Comparison of ENCODE assay signal across 36 cellular contexts in the genomic region with DNA sequence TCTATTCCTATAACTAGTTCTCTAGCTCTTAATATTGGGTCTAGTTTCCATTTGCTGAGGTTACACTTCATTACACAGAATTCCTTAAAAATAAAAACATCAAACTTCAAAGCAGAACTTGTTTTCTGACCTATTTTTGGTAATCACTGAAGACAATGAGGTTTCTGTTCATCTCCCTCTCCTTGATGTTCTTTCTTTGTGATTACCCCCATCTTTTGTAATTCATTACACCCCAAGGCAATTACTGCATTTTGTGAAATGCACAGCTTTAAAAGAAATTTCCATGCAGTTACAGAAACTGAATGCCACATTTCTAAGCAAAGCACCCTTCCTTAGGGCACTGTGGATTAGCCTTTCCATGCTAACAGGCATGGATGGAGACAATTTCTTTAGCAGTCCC.
"Had no signal": no experiment of that assay in that cellular context is flagged by ENCODE, and none has a peak within 500 bp of the region (broad histone marks: within the 10 kb centered on the region; RNA-seq: fewer than 3 reads in every experiment).

No MANE protein-coding gene starts in this region.

- H3K27me3 Mint-ChIP-seq: activated B cell treated with CpG ODN at 0.5 μM for 24 hours; activated CD4-positive, alpha-beta memory T cell treated with anti-CD3 and anti-CD28 coated beads for 36 hours; activated CD4-positive, alpha-beta T cell treated with anti-CD3 and anti-CD28 coated beads, Interleukin-2, amount 10 ng/mL, durations not matched to agents 24 days and 14 days; activated CD8-positive, alpha-beta memory T cell treated with anti-CD3 and anti-CD28 coated beads, Interleukin-2, amount 10 ng/mL, durations not matched to agents 7 days and 5 days; activated naive CD8-positive, alpha-beta T cell treated with anti-CD3 and anti-CD28 coated beads for 36 hours; activated naive CD8-positive, alpha-beta T cell treated with anti-CD3 and anti-CD28 coated beads, Interleukin-2, amount 50 U/mL, for 24 hours; central memory CD8-positive, alpha-beta T cell; dendritic cell treated with granulocyte-macrophage colony-stimulating factor and Interleukin-4, amounts not matched to agents 40 ng/mL and 50 ng/mL, for 4 days had no signal

- H3K9me3 ChIP-seq: adrenal gland, gastrocnemius medialis had no signal

- H3K4me3 ChIP-seq: adrenal gland, coronary artery, dorsolateral prefrontal cortex, gastrocnemius medialis, heart left ventricle had no signal

- H3K27me3 ChIP-seq: adrenal gland, brain microvascular endothelial cell, gastrocnemius medialis, heart left ventricle had no signal

- H3K4me1 Mint-ChIP-seq: activated B cell treated with CpG ODN at 0.5 μM for 24 hours; activated CD4-positive, alpha-beta T cell treated with anti-CD3 and anti-CD28 coated beads for 36 hours; activated CD4-positive, alpha-beta T cell treated with anti-CD3 and anti-CD28 coated beads, Interleukin-2, amount 10 ng/mL, durations not matched to agents 24 days and 14 days; activated CD8-positive, alpha-beta memory T cell treated with anti-CD3 and anti-CD28 coated beads, Interleukin-2, amount 10 ng/mL, durations not matched to agents 7 days and 5 days; activated naive CD4-positive, alpha-beta T cell treated with anti-CD3 and anti-CD28 coated beads, Interleukin-2, amount 50 U/mL, for 24 hours; activated naive CD8-positive, alpha-beta T cell treated with anti-CD3 and anti-CD28 coated beads for 36 hours; activated naive CD8-positive, alpha-beta T cell treated with anti-CD3 and anti-CD28 coated beads, Interleukin-2, amount 50 U/mL, for 24 hours; central memory CD8-positive, alpha-beta T cell had no signal

- H3K4me3 Mint-ChIP-seq: activated B cell treated with CpG ODN at 0.5 μM for 24 hours; activated CD4-positive, alpha-beta memory T cell treated with anti-CD3 and anti-CD28 coated beads for 36 hours; activated CD4-positive, alpha-beta T cell treated with anti-CD3 and anti-CD28 coated beads for 36 hours; activated CD4-positive, alpha-beta T cell treated with anti-CD3 and anti-CD28 coated beads, Interleukin-2, amount 10 ng/mL, durations not matched to agents 24 days and 14 days; activated CD8-positive, alpha-beta memory T cell treated with anti-CD3 and anti-CD28 coated beads, Interleukin-2, amount 10 ng/mL, durations not matched to agents 7 days and 5 days; activated CD8-positive, alpha-beta T cell treated with anti-CD3 and anti-CD28 coated beads, Interleukin-2, amount 10 ng/mL, durations not matched to agents 7 days and 5 days; activated naive CD4-positive, alpha-beta T cell treated with anti-CD3 and anti-CD28 coated beads for 36 hours; activated naive CD4-positive, alpha-beta T cell treated with anti-CD3 and anti-CD28 coated beads, Interleukin-2, amount 50 U/mL, for 24 hours; activated naive CD8-positive, alpha-beta T cell treated with anti-CD3 and anti-CD28 coated beads for 36 hours; activated naive CD8-positive, alpha-beta T cell treated with anti-CD3 and anti-CD28 coated beads, Interleukin-2, amount 50 U/mL, for 24 hours; activated T-helper 1 cell treated with anti-CD3 and anti-CD28 coated beads, Interleukin-12 subunit alpha, Interleukin-12 subunit beta, Interleukin-2, Interleukin-4 antibody, amounts not matched to agents 30 ng/mL and 10 ng/mL and 1 ng/mL, durations not matched to agents 14 hours and 24 hours and 36 hours; central memory CD8-positive, alpha-beta T cell; dendritic cell treated with granulocyte-macrophage colony-stimulating factor and Interleukin-4, amounts not matched to agents 40 ng/mL and 50 ng/mL, for 4 days; endodermal cell; T-helper 1 cell treated with Interleukin-12 subunit alpha and Interleukin-12 subunit beta and Interleukin-4 antibody, amounts not matched to agents 30 μg/mL and 1 μg/mL, for 36 hours; T-helper 2 cell treated with Interferon-gamma antibody and Interleukin-4, amounts not matched to agents 5 μg/mL and 100 μg/mL, for 36 hours had no signal

- DNase-seq: activated B cell treated with CpG ODN at 0.5 μM for 24 hours; activated CD4-positive, alpha-beta memory T cell treated with anti-CD3 and anti-CD28 coated beads for 36 hours; activated CD4-positive, alpha-beta T cell treated with anti-CD3 and anti-CD28 coated beads for 36 hours; activated CD4-positive, alpha-beta T cell treated with anti-CD3 and anti-CD28 coated beads, Interleukin-2, amount 10 ng/mL, durations not matched to agents 24 days and 14 days; activated CD4-positive, CD25-positive, alpha-beta regulatory T cell treated with anti-CD3 and anti-CD28 coated beads, Interleukin-2, amount 50 U/mL, for 72 hours; activated CD8-positive, alpha-beta memory T cell treated with anti-CD3 and anti-CD28 coated beads, Interleukin-2, amount 10 ng/mL, durations not matched to agents 7 days and 5 days; activated CD8-positive, alpha-beta memory T cell treated with anti-CD3 and anti-CD28 coated beads, Interleukin-2, amount 50 U/mL, for 4 hours; activated CD8-positive, alpha-beta T cell treated with anti-CD3 and anti-CD28 coated beads, Interleukin-2, amount 10 ng/mL, durations not matched to agents 7 days and 5 days; activated effector memory CD4-positive, alpha-beta T cell treated with anti-CD3 and anti-CD28 coated beads, Interleukin-2, amount 50 U/mL, for 16 hours; activated naive CD4-positive, alpha-beta T cell treated with anti-CD3 and anti-CD28 coated beads for 36 hours; activated naive CD8-positive, alpha-beta T cell treated with anti-CD3 and anti-CD28 coated beads for 36 hours; activated naive CD8-positive, alpha-beta T cell treated with anti-CD3 and anti-CD28 coated beads, Interleukin-2, amount 50 U/mL, for 24 hours; activated T-cell treated with anti-CD3 and anti-CD28 coated beads, Interleukin-2, amount 50 U/mL, for 1 hour; activated T-cell treated with anti-CD3 and anti-CD28 coated beads, Interleukin-2, amount 50 U/mL, for 48 hours; adrenal gland; amygdala; aorta; brain microvascular endothelial cell; dorsolateral prefrontal cortex; effector memory CD4-positive, alpha-beta T cell; endodermal cell; foreskin fibroblast; gastrocnemius medialis; glutamatergic neuron; heart left ventricle; T1000; WERI-Rb-1 had no signal

- H3K27ac ChIP-seq: adrenal gland, brain microvascular endothelial cell, coronary artery, dorsolateral prefrontal cortex, gastrocnemius medialis, heart left ventricle, WERI-Rb-1 had no signal

- H3K36me3 ChIP-seq: adrenal gland, brain microvascular endothelial cell, gastrocnemius medialis, heart left ventricle, WERI-Rb-1 had no signal

- H3K36me3 Mint-ChIP-seq: activated CD4-positive, alpha-beta memory T cell treated with anti-CD3 and anti-CD28 coated beads for 36 hours; activated CD8-positive, alpha-beta memory T cell treated with anti-CD3 and anti-CD28 coated beads, Interleukin-2, amount 10 ng/mL, durations not matched to agents 7 days and 5 days; activated naive CD4-positive, alpha-beta T cell treated with anti-CD3 and anti-CD28 coated beads, Interleukin-2, amount 50 U/mL, for 24 hours; activated naive CD8-positive, alpha-beta T cell treated with anti-CD3 and anti-CD28 coated beads for 36 hours had no signal

- H3K4me1 ChIP-seq: adrenal gland, gastrocnemius medialis, heart left ventricle had no signal

- ATAC-seq: activated CD4-positive, alpha-beta T cell treated with anti-CD3 and anti-CD28 coated beads for 36 hours; activated CD8-positive, alpha-beta memory T cell treated with anti-CD3 and anti-CD28 coated beads, Interleukin-2, amount 10 ng/mL, durations not matched to agents 7 days and 5 days; activated CD8-positive, alpha-beta T cell treated with anti-CD3 and anti-CD28 coated beads, Interleukin-2, amount 10 ng/mL, durations not matched to agents 7 days and 5 days; activated naive CD8-positive, alpha-beta T cell treated with anti-CD3 and anti-CD28 coated beads, Interleukin-2, amount 50 U/mL, for 24 hours; esophagus mucosa; gastrocnemius medialis; heart left ventricle had no signal

- H3K9me3 Mint-ChIP-seq: activated CD4-positive, alpha-beta memory T cell treated with anti-CD3 and anti-CD28 coated beads for 36 hours; activated CD4-positive, alpha-beta T cell treated with anti-CD3 and anti-CD28 coated beads, Interleukin-2, amount 10 ng/mL, durations not matched to agents 24 days and 14 days; activated naive CD4-positive, alpha-beta T cell treated with anti-CD3 and anti-CD28 coated beads for 36 hours; activated naive CD4-positive, alpha-beta T cell treated with anti-CD3 and anti-CD28 coated beads, Interleukin-2, amount 50 U/mL, for 24 hours; activated naive CD8-positive, alpha-beta T cell treated with anti-CD3 and anti-CD28 coated beads for 36 hours; activated naive CD8-positive, alpha-beta T cell treated with anti-CD3 and anti-CD28 coated beads, Interleukin-2, amount 50 U/mL, for 24 hours; activated T-helper 1 cell treated with anti-CD3 and anti-CD28 coated beads, Interleukin-12 subunit alpha, Interleukin-12 subunit beta, Interleukin-2, Interleukin-4 antibody, amounts not matched to agents 30 ng/mL and 10 ng/mL and 1 ng/mL, durations not matched to agents 14 hours and 24 hours and 36 hours; activated T-helper 2 cell treated with anti-CD3 and anti-CD28 coated beads, Interferon-gamma antibody, Interleukin-2, Interleukin-4, amounts not matched to agents 10 μg/mL and 5 μg/mL and 100 μg/mL, durations not matched to agents 14 hours and 24 hours and 36 hours; dendritic cell treated with granulocyte-macrophage colony-stimulating factor and Interleukin-4, amounts not matched to agents 40 ng/mL and 50 ng/mL, for 4 days; T-helper 1 cell treated with Interleukin-12 subunit alpha and Interleukin-12 subunit beta and Interleukin-4 antibody, amounts not matched to agents 30 μg/mL and 1 μg/mL, for 36 hours; T-helper 2 cell treated with Interferon-gamma antibody and Interleukin-4, amounts not matched to agents 5 μg/mL and 100 μg/mL, for 36 hours had no signal

- H3K27ac Mint-ChIP-seq: activated B cell treated with CpG ODN at 0.5 μM for 24 hours; activated CD4-positive, alpha-beta memory T cell treated with anti-CD3 and anti-CD28 coated beads for 36 hours; activated CD4-positive, alpha-beta T cell treated with anti-CD3 and anti-CD28 coated beads for 36 hours; activated CD4-positive, alpha-beta T cell treated with anti-CD3 and anti-CD28 coated beads, Interleukin-2, amount 10 ng/mL, durations not matched to agents 24 days and 14 days; activated CD8-positive, alpha-beta memory T cell treated with anti-CD3 and anti-CD28 coated beads, Interleukin-2, amount 10 ng/mL, durations not matched to agents 7 days and 5 days; activated CD8-positive, alpha-beta T cell treated with anti-CD3 and anti-CD28 coated beads, Interleukin-2, amount 10 ng/mL, durations not matched to agents 7 days and 5 days; activated naive CD4-positive, alpha-beta T cell treated with anti-CD3 and anti-CD28 coated beads for 36 hours; activated naive CD4-positive, alpha-beta T cell treated with anti-CD3 and anti-CD28 coated beads, Interleukin-2, amount 50 U/mL, for 24 hours; activated naive CD8-positive, alpha-beta T cell treated with anti-CD3 and anti-CD28 coated beads for 36 hours; activated naive CD8-positive, alpha-beta T cell treated with anti-CD3 and anti-CD28 coated beads, Interleukin-2, amount 50 U/mL, for 24 hours; activated T-helper 1 cell treated with anti-CD3 and anti-CD28 coated beads, Interleukin-12 subunit alpha, Interleukin-12 subunit beta, Interleukin-2, Interleukin-4 antibody, amounts not matched to agents 30 ng/mL and 10 ng/mL and 1 ng/mL, durations not matched to agents 14 hours and 24 hours and 36 hours; activated T-helper 2 cell treated with anti-CD3 and anti-CD28 coated beads, Interferon-gamma antibody, Interleukin-2, Interleukin-4, amounts not matched to agents 10 μg/mL and 5 μg/mL and 100 μg/mL, durations not matched to agents 14 hours and 24 hours and 36 hours; dendritic cell treated with granulocyte-macrophage colony-stimulating factor and Interleukin-4, amounts not matched to agents 40 ng/mL and 50 ng/mL, for 4 days; endodermal cell; T-helper 1 cell treated with Interleukin-12 subunit alpha and Interleukin-12 subunit beta and Interleukin-4 antibody, amounts not matched to agents 30 μg/mL and 1 μg/mL, for 36 hours; T-helper 2 cell treated with Interferon-gamma antibody and Interleukin-4, amounts not matched to agents 5 μg/mL and 100 μg/mL, for 36 hours had no signal
